17 cellular contexts compared by ENCODE assay signal in the genomic region with DNA sequence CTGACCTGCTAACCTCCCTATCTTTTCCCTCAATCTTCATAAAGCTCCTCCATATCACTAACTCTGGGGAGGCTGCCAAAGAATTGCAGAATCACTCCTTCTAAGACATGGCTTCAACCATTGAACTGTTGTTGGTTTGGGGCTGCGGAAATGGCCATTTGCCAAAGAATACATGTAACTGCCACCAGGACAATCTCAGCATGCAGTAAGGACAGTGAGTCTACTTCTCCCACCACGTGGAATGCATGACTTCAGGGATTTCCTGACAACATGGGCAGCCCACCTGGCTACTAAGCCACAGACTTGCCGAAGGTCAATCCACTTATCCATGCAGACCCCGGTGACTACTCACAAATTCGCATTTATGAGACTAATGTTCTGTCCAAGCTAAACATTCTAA.
DNase-seq lines count a peak whose midpoint lies in the region; ATAC-seq, FAIRE-seq and TF ChIP-seq lines count a peak whose summit lies in the region.
"Had no signal": no experiment of that assay in that cellular context is flagged by ENCODE, and none has a peak within 500 bp of the region (broad histone marks: within the 10 kb centered on the region; RNA-seq: fewer than 3 reads in every experiment).

No MANE protein-coding gene starts in this region.

- H3K27me3 ChIP-seq in mammary epithelial cell (ENCODE audit: insufficient read depth, low read length) = no peaks in the 10 kb centered on the region
- no peaks in the 10 kb centered on the region for H3K27me3 ChIP-seq in pancreas
- H3K27me3 ChIP-seq in colonic mucosa = no peaks in the 10 kb centered on the region

- no peak overlapping the region for H3K27ac ChIP-seq in mammary epithelial cell (ENCODE audit: insufficient read depth, low read depth, low read length)
- H3K27ac ChIP-seq in pancreas = no peak overlapping the region
- no peak overlapping the region for H3K27ac ChIP-seq in colonic mucosa

- in situ Hi-C loops in mammary epithelial cell (cut with MboI; ENCODE audit: low sequenced_read_pairs in 2 of 2) = no loop called here
- in situ Hi-C loops in astrocyte of the cerebellum (cut with HindIII; ENCODE audit: low sequenced_read_pairs) = no loop called here

- no peak overlapping the region for H2AFZ ChIP-seq in mammary epithelial cell (ENCODE audit: low read depth, low read length)

- 71% methylated on average over 5 of the region's 5 CpGs for whole genome bisulfite sequencing in mammary epithelial cell (ENCODE audit: low coverage, missing lambda C conversion rate)
- 58 to 59% methylated on average over 5 of the region's 5 CpGs for WGBS in pancreas, 2 donors

- FAIRE-seq in pancreas (lab: Jason Lieb, UNC) = no peak
- FAIRE-seq: A204.1, G401.6, GM12892, GM19239 had no signal

- dilution Hi-C loops in mammary epithelial cell (cut with HindIII; ENCODE audit: low sequenced_read_pairs) = no loop called here

- H3K27me3 Mint-ChIP-seq in MCF 10A (ENCODE audit: insufficient read depth, unreplicated experiment) = peaks cover 33% of the 10 kb centered on the region

- POLR2A ChIA-PET in MCF 10A (lab: Yijun Ruan, JAX) = no interaction called here

- intact Hi-C loops in MCF 10A (cut with micrococcal nuclease) (no loop called here), mammary epithelial cell (cut with micrococcal nuclease) (no loop called here), pancreas (cut with DNase I) (no loop called here), colonic mucosa (cut with DNase I) (no loop called here)

- no TSS peak for BruUV-seq in MCF 10A (replicated peaks; lab: Mats Ljungman, UMichigan)
- no TSS peak for BruUV-seq in mammary epithelial cell (replicated peaks; lab: Mats Ljungman, UMichigan)

- no peak for ATAC-seq in pancreas
- ATAC-seq in HG02571 (IDR thresholded peaks at IDR 0.05; ENCODE audit: unreplicated experiment) = no peak
- ATAC-seq: Panc1, SK-N-SH treated with all-trans-retinoic acid at 6 μM for 48 hours had no signal

- CTCF ChIA-PET in MCF 10A (lab: Yijun Ruan, JAX) (interaction anchor here (0.5 to 0.6 kb wide), 4 partner anchors 29 to 414 kb away, joined by 3 to 4 read pairs (median 3); no protein-coding TSS in a partner anchor), mammary epithelial cell (lab: Charles Lee; ENCODE audit: low non-redundant PET) (no interaction called here)

- no peaks in the 10 kb centered on the region for H3K4me1 Mint-ChIP-seq in MCF 10A (ENCODE audit: insufficient read depth, unreplicated experiment)

- no peaks in the 10 kb centered on the region for H3K36me3 Mint-ChIP-seq in MCF 10A (ENCODE audit: insufficient read depth, unreplicated experiment)

- H3K4me2 ChIP-seq in mammary epithelial cell (ENCODE audit: insufficient read depth, low read depth, low read length) = no peak overlapping the region

- H3K27ac Mint-ChIP-seq in MCF 10A (ENCODE audit: low read depth, unreplicated experiment) = no peak overlapping the region

- TF ChIP-seq CTCF in MCF 10A (IDR thresholded peaks at IDR 0.05; ENCODE audit: unreplicated experiment) = no peak
- no peak for TF ChIP-seq CTCF in mammary epithelial cell (conservative IDR thresholded peaks at IDR 0.05 in 1 of 2, IDR thresholded peaks at IDR 0.05 in 1 of 2; ENCODE audit: extremely low read depth in 1 of 2, insufficient read depth in 1 of 2, low read depth in 1 of 2, low read length in 2 of 2)
- TF ChIP-seq CTCF in astrocyte of the cerebellum (IDR thresholded peaks at IDR 0.05; ENCODE audit: low read depth, low read length, missing control alignments) = no peak
- no peak for TF ChIP-seq CTCF in fibroblast of pulmonary artery (IDR thresholded peaks at IDR 0.05; ENCODE audit: low read length, missing control alignments)
- no peak for TF ChIP-seq CTCF in pancreas (IDR thresholded peaks at IDR 0.05)
- TF ChIP-seq CTCF in colonic mucosa (IDR thresholded peaks at IDR 0.05) = no peak

- DNase-seq in MCF 10A (ENCODE audit: unreplicated experiment) (peak; percentile 16), mammary epithelial cell (no peak), astrocyte of the cerebellum (ENCODE audit: low read depth) (peak; percentile 39), fibroblast of pulmonary artery (ENCODE audit: low read depth) (peak; percentile 32), pancreas (no peak), inferior parietal cortex (ENCODE audit: extremely low spot score) (no peak), colonic mucosa (no peak)
- DNase-seq: Calu3, NCI-H1092, SHP77 had no signal

- H3K4me1 ChIP-seq in mammary epithelial cell (ENCODE audit: insufficient read depth, low read length) = no peaks in the 10 kb centered on the region
- no peaks in the 10 kb centered on the region for H3K4me1 ChIP-seq in pancreas
- no peaks in the 10 kb centered on the region for H3K4me1 ChIP-seq in colonic mucosa

- H3K9me3 ChIP-seq in mammary epithelial cell (replicated peaks; ENCODE audit: insufficient read depth, low read length) = no peaks in the 10 kb centered on the region
- no peaks in the 10 kb centered on the region for H3K9me3 ChIP-seq in pancreas
- H3K9me3 ChIP-seq in colonic mucosa = no peaks in the 10 kb centered on the region

- H3K9ac ChIP-seq in mammary epithelial cell (ENCODE audit: insufficient read depth, low read length) (no peak overlapping the region), colonic mucosa (ENCODE audit: low read depth in 2 of 2, low read length in 2 of 2) (no peak overlapping the region)

- H3K79me2 ChIP-seq in mammary epithelial cell (ENCODE audit: insufficient read depth, low read length) = no peaks in the 10 kb centered on the region

- H3K36me3 ChIP-seq in mammary epithelial cell (ENCODE audit: insufficient read depth, low read length) = no peaks in the 10 kb centered on the region
- no peaks in the 10 kb centered on the region for H3K36me3 ChIP-seq in pancreas
- no peaks in the 10 kb centered on the region for H3K36me3 ChIP-seq in colonic mucosa

- H3K4me3 ChIP-seq in mammary epithelial cell (replicated peaks in 1 of 3; ENCODE audit: insufficient read depth in 1 of 3, low read depth in 2 of 3, low read length in 3 of 3) (no peak overlapping the region), astrocyte of the cerebellum (ENCODE audit: low read depth, low read length) (no peak overlapping the region), fibroblast of pulmonary artery (replicated peaks; ENCODE audit: low read depth, low read length) (no peak overlapping the region), pancreas (no peak overlapping the region), colonic mucosa (no peak overlapping the region)

- no peaks in the 10 kb centered on the region for H3K9me3 Mint-ChIP-seq in MCF 10A (ENCODE audit: unreplicated experiment)

- H4K20me1 ChIP-seq in mammary epithelial cell (ENCODE audit: insufficient read depth, low read length) = no peaks in the 10 kb centered on the region

- no peak overlapping the region for H3K4me3 Mint-ChIP-seq in MCF 10A (ENCODE audit: unreplicated experiment)

Comparison
In these comparisons a context has a peak if more than half of its experiments do, and no peak if none do; other contexts are left out.
1. DNase-seq: peak in MCF 10A (single experiment), astrocyte of the cerebellum (single experiment) and fibroblast of pulmonary artery (single experiment); none in mammary epithelial cell (single experiment), pancreas (0 of 6), inferior parietal cortex (single experiment) and colonic mucosa (single experiment).